In genomic region chr9:119332522-119332921, GRCh38 we compare ENCODE assay signal across 2 cellular contexts.
A peak's percentile ranks its signal among the peaks of the same experiment; 100 is the strongest.
TF ChIP-seq lines count a peak whose summit lies in the region.

No MANE protein-coding gene starts in this region.

TF ChIP-seq in GM23338, 12 proteins besides CTCF, POLR2A, EP300 and RAD21:
- TF ChIP-seq ZNF331 (CRISPR knock-in tag; IDR thresholded peaks at IDR 0.05; ENCODE audit: low read depth), result no peak
- TF ChIP-seq, protein P1, sequence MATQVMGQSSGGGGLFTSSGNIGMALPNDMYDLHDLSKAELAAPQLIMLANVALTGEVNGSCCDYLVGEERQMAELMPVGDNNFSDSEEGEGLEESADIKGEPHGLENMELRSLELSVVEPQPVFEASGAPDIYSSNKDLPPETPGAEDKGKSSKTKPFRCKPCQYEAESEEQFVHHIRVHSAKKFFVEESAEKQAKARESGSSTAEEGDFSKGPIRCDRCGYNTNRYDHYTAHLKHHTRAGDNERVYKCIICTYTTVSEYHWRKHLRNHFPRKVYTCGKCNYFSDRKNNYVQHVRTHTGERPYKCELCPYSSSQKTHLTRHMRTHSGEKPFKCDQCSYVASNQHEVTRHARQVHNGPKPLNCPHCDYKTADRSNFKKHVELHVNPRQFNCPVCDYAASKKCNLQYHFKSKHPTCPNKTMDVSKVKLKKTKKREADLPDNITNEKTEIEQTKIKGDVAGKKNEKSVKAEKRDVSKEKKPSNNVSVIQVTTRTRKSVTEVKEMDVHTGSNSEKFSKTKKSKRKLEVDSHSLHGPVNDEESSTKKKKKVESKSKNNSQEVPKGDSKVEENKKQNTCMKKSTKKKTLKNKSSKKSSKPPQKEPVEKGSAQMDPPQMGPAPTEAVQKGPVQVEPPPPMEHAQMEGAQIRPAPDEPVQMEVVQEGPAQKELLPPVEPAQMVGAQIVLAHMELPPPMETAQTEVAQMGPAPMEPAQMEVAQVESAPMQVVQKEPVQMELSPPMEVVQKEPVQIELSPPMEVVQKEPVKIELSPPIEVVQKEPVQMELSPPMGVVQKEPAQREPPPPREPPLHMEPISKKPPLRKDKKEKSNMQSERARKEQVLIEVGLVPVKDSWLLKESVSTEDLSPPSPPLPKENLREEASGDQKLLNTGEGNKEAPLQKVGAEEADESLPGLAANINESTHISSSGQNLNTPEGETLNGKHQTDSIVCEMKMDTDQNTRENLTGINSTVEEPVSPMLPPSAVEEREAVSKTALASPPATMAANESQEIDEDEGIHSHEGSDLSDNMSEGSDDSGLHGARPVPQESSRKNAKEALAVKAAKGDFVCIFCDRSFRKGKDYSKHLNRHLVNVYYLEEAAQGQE (IDR thresholded peaks at IDR 0.05; ENCODE audit: unreplicated experiment), result no peak
- no peak for TF ChIP-seq EZH2 (IDR thresholded peaks at IDR 0.05; ENCODE audit: low read depth, unreplicated experiment)
- no peak for TF ChIP-seq JUNB (IDR thresholded peaks at IDR 0.05; ENCODE audit: unreplicated experiment)
- TF ChIP-seq ZNF114 (CRISPR knock-in tag; IDR thresholded peaks at IDR 0.05), result no peak
- no peak for TF ChIP-seq POLR2AphosphoS5 (IDR thresholded peaks at IDR 0.05; ENCODE audit: low read depth)
- TF ChIP-seq NANOG (IDR thresholded peaks at IDR 0.05; ENCODE audit: borderline replicate concordance), result no peak
- no peak for TF ChIP-seq CREB1 (CRISPR knock-in tag; IDR thresholded peaks at IDR 0.05; ENCODE audit: low read depth)
- TF ChIP-seq, protein P2, sequence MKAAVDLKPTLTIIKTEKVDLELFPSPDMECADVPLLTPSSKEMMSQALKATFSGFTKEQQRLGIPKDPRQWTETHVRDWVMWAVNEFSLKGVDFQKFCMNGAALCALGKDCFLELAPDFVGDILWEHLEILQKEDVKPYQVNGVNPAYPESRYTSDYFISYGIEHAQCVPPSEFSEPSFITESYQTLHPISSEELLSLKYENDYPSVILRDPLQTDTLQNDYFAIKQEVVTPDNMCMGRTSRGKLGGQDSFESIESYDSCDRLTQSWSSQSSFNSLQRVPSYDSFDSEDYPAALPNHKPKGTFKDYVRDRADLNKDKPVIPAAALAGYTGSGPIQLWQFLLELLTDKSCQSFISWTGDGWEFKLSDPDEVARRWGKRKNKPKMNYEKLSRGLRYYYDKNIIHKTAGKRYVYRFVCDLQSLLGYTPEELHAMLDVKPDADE (IDR thresholded peaks at IDR 0.05), result no peak
- TF ChIP-seq EZH2phosphoT487 (IDR thresholded peaks at IDR 0.05; ENCODE audit: unreplicated experiment), result no peak
- TF ChIP-seq, protein P3, sequence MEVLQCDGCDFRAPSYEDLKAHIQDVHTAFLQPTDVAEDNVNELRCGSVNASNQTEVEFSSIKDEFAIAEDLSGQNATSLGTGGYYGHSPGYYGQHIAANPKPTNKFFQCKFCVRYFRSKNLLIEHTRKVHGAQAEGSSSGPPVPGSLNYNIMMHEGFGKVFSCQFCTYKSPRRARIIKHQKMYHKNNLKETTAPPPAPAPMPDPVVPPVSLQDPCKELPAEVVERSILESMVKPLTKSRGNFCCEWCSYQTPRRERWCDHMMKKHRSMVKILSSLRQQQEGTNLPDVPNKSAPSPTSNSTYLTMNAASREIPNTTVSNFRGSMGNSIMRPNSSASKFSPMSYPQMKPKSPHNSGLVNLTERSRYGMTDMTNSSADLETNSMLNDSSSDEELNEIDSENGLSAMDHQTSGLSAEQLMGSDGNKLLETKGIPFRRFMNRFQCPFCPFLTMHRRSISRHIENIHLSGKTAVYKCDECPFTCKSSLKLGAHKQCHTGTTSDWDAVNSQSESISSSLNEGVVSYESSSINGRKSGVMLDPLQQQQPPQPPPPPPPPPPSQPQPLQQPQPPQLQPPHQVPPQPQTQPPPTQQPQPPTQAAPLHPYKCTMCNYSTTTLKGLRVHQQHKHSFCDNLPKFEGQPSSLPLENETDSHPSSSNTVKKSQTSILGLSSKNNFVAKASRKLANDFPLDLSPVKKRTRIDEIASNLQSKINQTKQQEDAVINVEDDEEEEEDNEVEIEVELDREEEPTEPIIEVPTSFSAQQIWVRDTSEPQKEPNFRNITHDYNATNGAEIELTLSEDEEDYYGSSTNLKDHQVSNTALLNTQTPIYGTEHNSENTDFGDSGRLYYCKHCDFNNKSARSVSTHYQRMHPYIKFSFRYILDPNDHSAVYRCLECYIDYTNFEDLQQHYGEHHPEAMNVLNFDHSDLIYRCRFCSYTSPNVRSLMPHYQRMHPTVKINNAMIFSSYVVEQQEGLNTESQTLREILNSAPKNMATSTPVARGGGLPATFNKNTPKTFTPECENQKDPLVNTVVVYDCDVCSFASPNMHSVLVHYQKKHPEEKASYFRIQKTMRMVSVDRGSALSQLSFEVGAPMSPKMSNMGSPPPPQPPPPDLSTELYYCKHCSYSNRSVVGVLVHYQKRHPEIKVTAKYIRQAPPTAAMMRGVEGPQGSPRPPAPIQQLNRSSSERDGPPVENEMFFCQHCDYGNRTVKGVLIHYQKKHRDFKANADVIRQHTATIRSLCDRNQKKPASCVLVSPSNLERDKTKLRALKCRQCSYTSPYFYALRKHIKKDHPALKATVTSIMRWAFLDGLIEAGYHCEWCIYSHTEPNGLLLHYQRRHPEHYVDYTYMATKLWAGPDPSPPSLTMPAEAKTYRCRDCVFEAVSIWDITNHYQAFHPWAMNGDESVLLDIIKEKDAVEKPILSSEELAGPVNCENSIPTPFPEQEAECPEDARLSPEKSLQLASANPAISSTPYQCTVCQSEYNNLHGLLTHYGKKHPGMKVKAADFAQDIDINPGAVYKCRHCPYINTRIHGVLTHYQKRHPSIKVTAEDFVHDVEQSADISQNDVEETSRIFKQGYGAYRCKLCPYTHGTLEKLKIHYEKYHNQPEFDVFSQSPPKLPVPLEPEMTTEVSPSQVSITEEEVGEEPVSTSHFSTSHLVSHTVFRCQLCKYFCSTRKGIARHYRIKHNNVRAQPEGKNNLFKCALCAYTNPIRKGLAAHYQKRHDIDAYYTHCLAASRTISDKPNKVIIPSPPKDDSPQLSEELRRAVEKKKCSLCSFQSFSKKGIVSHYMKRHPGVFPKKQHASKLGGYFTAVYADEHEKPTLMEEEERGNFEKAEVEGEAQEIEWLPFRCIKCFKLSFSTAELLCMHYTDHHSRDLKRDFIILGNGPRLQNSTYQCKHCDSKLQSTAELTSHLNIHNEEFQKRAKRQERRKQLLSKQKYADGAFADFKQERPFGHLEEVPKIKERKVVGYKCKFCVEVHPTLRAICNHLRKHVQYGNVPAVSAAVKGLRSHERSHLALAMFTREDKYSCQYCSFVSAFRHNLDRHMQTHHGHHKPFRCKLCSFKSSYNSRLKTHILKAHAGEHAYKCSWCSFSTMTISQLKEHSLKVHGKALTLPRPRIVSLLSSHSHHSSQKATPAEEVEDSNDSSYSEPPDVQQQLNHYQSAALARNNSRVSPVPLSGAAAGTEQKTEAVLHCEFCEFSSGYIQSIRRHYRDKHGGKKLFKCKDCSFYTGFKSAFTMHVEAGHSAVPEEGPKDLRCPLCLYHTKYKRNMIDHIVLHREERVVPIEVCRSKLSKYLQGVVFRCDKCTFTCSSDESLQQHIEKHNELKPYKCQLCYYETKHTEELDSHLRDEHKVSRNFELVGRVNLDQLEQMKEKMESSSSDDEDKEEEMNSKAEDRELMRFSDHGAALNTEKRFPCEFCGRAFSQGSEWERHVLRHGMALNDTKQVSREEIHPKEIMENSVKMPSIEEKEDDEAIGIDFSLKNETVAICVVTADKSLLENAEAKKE (CRISPR knock-in tag; IDR thresholded peaks at IDR 0.05), result no peak
- TF ChIP-seq STAT1 (IDR thresholded peaks at IDR 0.05; ENCODE audit: unreplicated experiment), result no peak

TF ChIP-seq in H1, 55 proteins besides CTCF, POLR2A, EP300 and RAD21:
- TF ChIP-seq POU5F1 (IDR thresholded peaks at IDR 0.05; ENCODE audit: low read depth, low read length) (no peak), BACH1 (IDR thresholded peaks at IDR 0.05; ENCODE audit: low read length) (peak; percentile 64), CBX5 (IDR thresholded peaks at IDR 0.05; ENCODE audit: low read depth, low read length) (no peak), GTF2F1 (IDR thresholded peaks at IDR 0.05; ENCODE audit: borderline replicate concordance, low read depth, low read length) (no peak), CBX8 (IDR thresholded peaks at IDR 0.05; ENCODE audit: borderline replicate concordance, low read depth, low read length) (no peak), EZH2 (IDR thresholded peaks at IDR 0.05; ENCODE audit: low read depth, low read length, severe bottlenecking) (no peak), MAFK (IDR thresholded peaks at IDR 0.05; ENCODE audit: low read depth, low read length) (peak; percentile 58; the same call in 1 of the 2 replicates), PHF8 (conservative IDR thresholded peaks at IDR 0.05; ENCODE audit: low read depth, low read length) (no peak), TCF12 (IDR thresholded peaks at IDR 0.05; ENCODE audit: low read depth, low read length) (no peak), TBP (IDR thresholded peaks at IDR 0.05; ENCODE audit: low read depth, low read length) (no peak), JUND (IDR thresholded peaks at IDR 0.05; ENCODE audit: low read length) (no peak), HDAC2 (IDR thresholded peaks at IDR 0.05; ENCODE audit: borderline replicate concordance in 1 of 2, low read depth in 2 of 2, low read length in 2 of 2) (no peak)
